ENCODE assay signal across 34 cellular contexts in the genomic region with DNA sequence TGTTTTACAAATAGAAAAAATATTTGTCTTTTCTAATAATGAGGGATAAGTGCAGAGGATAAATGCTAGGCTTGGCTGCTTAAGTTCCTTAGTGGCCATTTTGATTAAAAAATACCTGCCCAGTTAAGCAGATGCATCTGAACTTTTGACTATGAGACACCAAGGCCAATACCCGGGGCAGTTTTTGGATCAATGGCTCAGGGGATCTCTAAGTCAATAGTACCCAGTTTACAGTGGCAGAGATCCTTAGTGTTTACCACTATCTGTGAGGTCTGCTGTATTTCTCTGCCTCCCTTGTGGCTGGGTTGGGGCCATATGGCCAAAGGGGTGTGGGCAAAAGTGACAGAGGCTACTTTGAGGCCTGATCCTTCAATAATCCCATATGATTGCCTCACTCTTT.
"Had no signal": no experiment of that assay in that cellular context is flagged by ENCODE, and none has a peak within 500 bp of the region (broad histone marks: within the 10 kb centered on the region; RNA-seq: fewer than 3 reads in every experiment).

No MANE protein-coding gene starts in this region.

- H3K4me3 ChIP-seq: MG63 had no signal

- H3K27me3 ChIP-seq: MG63 had no signal

- H3K9me3 ChIP-seq: MG63 had no signal

- H3K36me3 ChIP-seq: MG63 had no signal

- DNase-seq: Karpas-422, Kasumi-1, MG63, MM.1S, MV-4-11, NCI-H1048, NCI-H1092, NCI-H1092 treated with DMSO at 0.1 percent for 48 hours, NCI-H1105, NCI-H1105 treated with DMSO at 0.1 percent for 48 hours, NCI-H1417, NCI-H1417 treated with DMSO at 0.1 percent for 48 hours, NCI-H1436, NCI-H1436 treated with DMSO at 0.1 percent for 48 hours, NCI-H146, NCI-H1694, NCI-H1694 treated with DMSO at 0.1 percent for 48 hours, NCI-H187, NCI-H187 treated with DMSO at 0.1 percent for 48 hours, NCI-H1930, NCI-H2029, NCI-H2029 treated with DMSO at 0.1 percent for 48 hours, NCI-H2081, NCI-H2081 treated with DMSO at 0.1 percent for 48 hours, NCI-H2107, NCI-H2171, NCI-H2171 treated with DMSO at 0.1 percent for 48 hours, NCI-H2227 treated with DMSO at 0.1 percent for 48 hours, NCI-H226, NCI-H345, NCI-H446, NCI-H446 treated with DMSO at 0.1 percent for 48 hours, NCI-H510A, NCI-H510A treated with DMSO at 0.1 percent for 48 hours had no signal
